Comparison of ENCODE assay signal across 36 cellular contexts in genomic region chr3:169758353-169758994, GRCh38. TPM values are rescaled to one million over a fixed set of nuclear protein-coding genes. Genes with fewer than 3 reads are reported as not detected.
DNase-seq lines count a peak whose midpoint lies in the region; ATAC-seq and TF ChIP-seq lines count a peak whose summit lies in the region.
"Had no signal": no experiment of that assay in that cellular context is flagged by ENCODE, and none has a peak within 500 bp of the region (broad histone marks: within the 10 kb centered on the region; RNA-seq: fewer than 3 reads in every experiment).

No MANE protein-coding gene starts in this region.

- no peak for DNase-seq in activated naive CD4-positive, alpha-beta T cell treated with anti-CD3 and anti-CD28 coated beads, Interleukin-2, amount 10 ng/mL, durations not matched to agents 7 days and 5 days
- no peak for DNase-seq in PC-3
- DNase-seq in amniotic epithelial cell (ENCODE audit: low read depth): peak; percentile 30
- DNase-seq in stimulated activated CD4-positive, alpha-beta T cell treated with anti-CD3 and anti-CD28 coated beads, Interleukin-4, amount 100 ng/mL, for 24 hours: no peak
- DNase-seq in stomach: no peak
- DNase-seq in GM13977 (ENCODE audit: low spot score): no peak
- DNase-seq: activated CD4-positive, alpha-beta T cell treated with anti-CD3 and anti-CD28 coated beads, Interleukin-2, amount 50 U/mL, for 48 hours; activated CD4-positive, CD25-positive, alpha-beta regulatory T cell treated with anti-CD3 and anti-CD28 coated beads, Interleukin-2, amount 50 U/mL, for 72 hours; activated naive CD8-positive, alpha-beta T cell treated with anti-CD3 and anti-CD28 coated beads, Interleukin-2, amount 10 ng/mL, durations not matched to agents 7 days and 5 days; cortex of kidney; effector memory CD8-positive, alpha-beta T cell; glutamatergic neuron; left lung; mesenchymal stem cell; NCI-H1092 treated with DMSO at 0.1 percent for 48 hours; NCI-H1694 treated with DMSO at 0.1 percent for 48 hours; NCI-H446 treated with DMSO at 0.1 percent for 48 hours; NCI-H82; pancreas; RPMI8226; T-cell had no signal

- H3K36me3 Mint-ChIP-seq in activated naive CD4-positive, alpha-beta T cell treated with anti-CD3 and anti-CD28 coated beads, Interleukin-2, amount 50 U/mL, for 24 hours: no peaks in the 10 kb centered on the region
- H3K36me3 Mint-ChIP-seq in activated naive CD4-positive, alpha-beta T cell treated with anti-CD3 and anti-CD28 coated beads, Interleukin-2, amount 10 ng/mL, durations not matched to agents 7 days and 5 days: no peaks in the 10 kb centered on the region
- H3K36me3 Mint-ChIP-seq: activated naive CD8-positive, alpha-beta T cell treated with anti-CD3 and anti-CD28 coated beads, Interleukin-2, amount 10 ng/mL, durations not matched to agents 7 days and 5 days; T-cell had no signal

- no peak overlapping the region for H3K9ac ChIP-seq in PC-3 (ENCODE audit: low read length)

- H3K27me3 Mint-ChIP-seq in activated naive CD4-positive, alpha-beta T cell treated with anti-CD3 and anti-CD28 coated beads, Interleukin-2, amount 50 U/mL, for 24 hours: no peaks in the 10 kb centered on the region
- peaks cover 7% of the 10 kb centered on the region for H3K27me3 Mint-ChIP-seq in activated naive CD4-positive, alpha-beta T cell treated with anti-CD3 and anti-CD28 coated beads, Interleukin-2, amount 10 ng/mL, durations not matched to agents 7 days and 5 days
- H3K27me3 Mint-ChIP-seq: activated naive CD8-positive, alpha-beta T cell treated with anti-CD3 and anti-CD28 coated beads, Interleukin-2, amount 10 ng/mL, durations not matched to agents 7 days and 5 days had no signal

- ATAC-seq in PC-3 (no peak), HG03520 (IDR thresholded peaks at IDR 0.05; ENCODE audit: unreplicated experiment) (no peak)
- ATAC-seq: HepG2, left lung, pancreas had no signal

- intact Hi-C loops in PC-3 (cut with micrococcal nuclease): no loop called here
- intact Hi-C loops in stomach (cut with DNase I; ENCODE audit: low total_unique reads): no loop called here

- no peak for TF ChIP-seq POLR2A in stomach (IDR thresholded peaks at IDR 0.05)

- BruUV-seq in PC-3 (replicated peaks; lab: Mats Ljungman, UMichigan): no TSS peak

- no peak for TF ChIP-seq EP300 in stomach (IDR thresholded peaks at IDR 0.05)

- TF ChIP-seq CTCF in PC-3 (conservative IDR thresholded peaks at IDR 0.05; ENCODE audit: low read depth, low read length) (no peak), stomach (IDR thresholded peaks at IDR 0.05) (no peak), GM13977 (IDR thresholded peaks at IDR 0.05; ENCODE audit: extremely low read depth, insufficient read depth, missing control alignments) (no peak)

- no peaks in the 10 kb centered on the region for H3K79me2 ChIP-seq in PC-3 (ENCODE audit: low read length)

- H3K4me1 Mint-ChIP-seq in activated naive CD4-positive, alpha-beta T cell treated with anti-CD3 and anti-CD28 coated beads, Interleukin-2, amount 50 U/mL, for 24 hours: peaks cover 33% of the 10 kb centered on the region
- peaks cover 24% of the 10 kb centered on the region for H3K4me1 Mint-ChIP-seq in activated naive CD4-positive, alpha-beta T cell treated with anti-CD3 and anti-CD28 coated beads, Interleukin-2, amount 10 ng/mL, durations not matched to agents 7 days and 5 days
- H3K4me1 Mint-ChIP-seq: neural crest cell had no signal

- no peaks in the 10 kb centered on the region for H3F3A ChIP-seq in PC-3 (ENCODE audit: low read length, unreplicated experiment)

- 0 out of 2 replicates have a peak, but pooled peaks cover 3% of the 10 kb centered on the region for H3K9me2 ChIP-seq in PC-3 (replicated peaks; ENCODE audit: low read length)

- CTCF ChIA-PET in activated naive CD4-positive, alpha-beta T cell treated with anti-CD3 and anti-CD28 coated beads, Interleukin-2, amount 10 ng/mL, durations not matched to agents 7 days and 5 days (lab: Charles Lee): no interaction called here
- CTCF ChIA-PET in PC-3 (lab: Charles Lee): no interaction called here

- no peaks in the 10 kb centered on the region for H3K9me3 ChIP-seq in PC-3 (ENCODE audit: low read length)
- no peaks in the 10 kb centered on the region for H3K9me3 ChIP-seq in stomach
- H3K9me3 ChIP-seq: left lung, pancreas, right atrium auricular region, thoracic aorta had no signal

- no peaks in the 10 kb centered on the region for H3K9me3 Mint-ChIP-seq in activated naive CD4-positive, alpha-beta T cell treated with anti-CD3 and anti-CD28 coated beads, Interleukin-2, amount 50 U/mL, for 24 hours
- no peaks in the 10 kb centered on the region for H3K9me3 Mint-ChIP-seq in activated naive CD4-positive, alpha-beta T cell treated with anti-CD3 and anti-CD28 coated beads, Interleukin-2, amount 10 ng/mL, durations not matched to agents 7 days and 5 days
- H3K9me3 Mint-ChIP-seq: activated naive CD8-positive, alpha-beta T cell treated with anti-CD3 and anti-CD28 coated beads, Interleukin-2, amount 10 ng/mL, durations not matched to agents 7 days and 5 days; effector memory CD8-positive, alpha-beta T cell; stimulated activated naive CD8-positive, alpha-beta T cell treated with anti-CD3 and anti-CD28 coated beads, Interleukin-15, Interleukin-2, amounts not matched to agents 100 ng/mL and 50 ng/mL, for 24 hours; T-cell had no signal

- no peaks in the 10 kb centered on the region for H4K20me1 ChIP-seq in PC-3 (ENCODE audit: low read length)

- H3K36me3 ChIP-seq in PC-3 (ENCODE audit: low read depth, low read length): no peaks in the 10 kb centered on the region
- H3K36me3 ChIP-seq in stomach: no peaks in the 10 kb centered on the region
- H3K36me3 ChIP-seq: HAP-1, left lung, pancreas, right atrium auricular region, thoracic aorta had no signal

- H3K4me2 ChIP-seq in PC-3 (ENCODE audit: low read length): no peak overlapping the region
- H3K4me2 ChIP-seq: smooth muscle cell had no signal

- H3K27ac Mint-ChIP-seq in activated naive CD4-positive, alpha-beta T cell treated with anti-CD3 and anti-CD28 coated beads, Interleukin-2, amount 50 U/mL, for 24 hours: peak overlapping the region; percentile 68
- no peak overlapping the region for H3K27ac Mint-ChIP-seq in activated naive CD4-positive, alpha-beta T cell treated with anti-CD3 and anti-CD28 coated beads, Interleukin-2, amount 10 ng/mL, durations not matched to agents 7 days and 5 days

- H3K4me1 ChIP-seq in PC-3 (ENCODE audit: insufficient read depth, low read length) (peaks cover 24% of the 10 kb centered on the region), stomach (peaks cover 0 to 44% (median 9%) of the 10 kb centered on the region in 4 donors)
- H3K4me1 ChIP-seq: HAP-1, pancreas, right atrium auricular region had no signal

- WGBS in stomach, 5 donors: 19 to 39% (median 22%) methylated on average over 5 of the region's 5 CpGs

- in situ Hi-C loops in GM13977 (cut with MboI; ENCODE audit: low pct_unique_long_range_greater_than_20kb, low sequenced_read_pairs, unreplicated experiment): no loop called here

- no peak overlapping the region for H2AFZ ChIP-seq in PC-3 (ENCODE audit: low read length)

- POLR2A ChIA-PET in PC-3 (lab: Charles Lee; ENCODE audit: unreplicated experiment): interaction anchor here (0.6 kb wide), 1 partner anchor 430 kb away, joined by 6 read pairs; no protein-coding TSS in a partner anchor

- H3K4me3 Mint-ChIP-seq in activated naive CD4-positive, alpha-beta T cell treated with anti-CD3 and anti-CD28 coated beads, Interleukin-2, amount 50 U/mL, for 24 hours: peak overlapping the region; percentile 19
- no peak overlapping the region for H3K4me3 Mint-ChIP-seq in activated naive CD4-positive, alpha-beta T cell treated with anti-CD3 and anti-CD28 coated beads, Interleukin-2, amount 10 ng/mL, durations not matched to agents 7 days and 5 days
- H3K4me3 Mint-ChIP-seq: neural crest cell had no signal

- H3K27me3 ChIP-seq in PC-3 (ENCODE audit: low read length) (no peaks in the 10 kb centered on the region), stomach (no peaks in the 10 kb centered on the region)
- H3K27me3 ChIP-seq: left lung, pancreas, right atrium auricular region had no signal

- 0 out of 2 replicates have a peak overlapping the region, but pooled peaks have one; percentile 55 for H3K27ac ChIP-seq in PC-3 (ENCODE audit: low read length)
- H3K27ac ChIP-seq in stomach: peak overlapping the region in 2 of 5 donors; percentile 12 to 30
- H3K27ac ChIP-seq: left lung, pancreas, right atrium auricular region, thoracic aorta had no signal

- no peak overlapping the region for H3K4me3 ChIP-seq in PC-3 (ENCODE audit: low read length)
- no peak overlapping the region for H3K4me3 ChIP-seq in stomach
- H3K4me3 ChIP-seq: HAP-1, left lung, pancreas, right atrium auricular region, smooth muscle cell, thoracic aorta had no signal

RNA-seq across cellular contexts. Expression of gene TERC, which starts 6.4 kb away (rescaled TPM):
- total RNA-seq in PC-3 (2014; rRNA removed) (544 and 737 TPM in 2 replicates), stomach (100 to 1,000 TPM; 107 to 717 (median 249) TPM)
- polyA plus RNA-seq in stomach: not detected
- polyA plus RNA-seq: pancreas, smooth muscle cell, urinary bladder had no signal

RNA-seq across cellular contexts. Expression of gene ACTRT3, which starts 10.9 kb away (rescaled TPM):
- total RNA-seq in PC-3 (2014; rRNA removed) (2.6 and 4.1 TPM in 2 replicates), stomach (1 to 10 TPM in 2 of 5 donors, under 1 TPM in 1, not detected in 2; 0.45 to 2.2 (median 1.4) TPM)
- polyA plus RNA-seq in stomach: 1 to 10 TPM in 2 of 3 donors, under 1 TPM in 1; 0.76 to 1.6 (median 1.1) TPM

RNA-seq across cellular contexts. Expression of gene MYNN, which starts 14.7 kb away (rescaled TPM):
- total RNA-seq in PC-3 (2014; rRNA removed) (7.4 and 12.9 TPM in 2 replicates), stomach (100 to 1,000 TPM in 1 of 5 donors, 10 to 100 TPM in 4; 11.3 to 136 (median 24.5) TPM)
- polyA plus RNA-seq in stomach: 10 to 100 TPM in 1 of 3 donors, 1 to 10 TPM in 2; 6.8 to 14.8 (median 7.2) TPM

RNA-seq across cellular contexts. Expression of gene LRRIQ4, which starts 54.2 kb away (rescaled TPM):
- total RNA-seq in PC-3 (2014; rRNA removed): 0.52 TPM in 1 of 2 replicates, not detected in the other
- 1 to 10 TPM in 1 of 5 donors, not detected in 4; 4.6 TPM for total RNA-seq in stomach
- polyA plus RNA-seq in stomach: not detected
- total RNA-seq: astrocyte; cardiac septum; CD4-positive, alpha-beta memory T cell; esophagus mucosa; fibroblast of villous mesenchyme; HepG2; pancreas; T-cell; thoracic aorta; urinary bladder had no signal
- polyA plus RNA-seq: CD4-positive, alpha-beta memory T cell; HepG2; pancreas; smooth muscle cell; urinary bladder had no signal

RNA-seq across cellular contexts. Expression of gene LRRC34, which starts 54.2 kb away (rescaled TPM):
- total RNA-seq in PC-3 (2014; rRNA removed) (1.8 and 3.8 TPM in 2 replicates), stomach (1 to 10 TPM in 1 of 5 donors, under 1 TPM in 1, not detected in 3; 0.43 to 4.2 TPM)
- polyA plus RNA-seq in stomach: 1 to 10 TPM in 2 of 3 donors, under 1 TPM in 1; 0.88 to 2.1 (median 1.7) TPM
- total RNA-seq: HepG2 had no signal
- polyA plus RNA-seq: HepG2 had no signal
